ENCODE assay signal across 1 cellular context in genomic region chr2:216498418-216499413, GRCh38.
TF ChIP-seq lines count a peak whose summit lies in the region.

Gene RPL37A (plus strand): TSS chr2:216498844. CDS start chr2:216498875, 31 bp downstream.

TF ChIP-seq in K562, 482 proteins besides CTCF, POLR2A, EP300 and RAD21 (continued from another document and continues in another):
- TF ChIP-seq ATF2 (CRISPR knock-in tag; IDR thresholded peaks at IDR 0.05) (no peak), RAD51 (IDR thresholded peaks at IDR 0.05; ENCODE audit: borderline replicate concordance, low read depth) (no peak), MYNN (IDR thresholded peaks at IDR 0.05) (no peak), MYNN (CRISPR knock-in tag; IDR thresholded peaks at IDR 0.05) (no peak), GATA2 (CRISPR knock-in tag; IDR thresholded peaks at IDR 0.05) (no peak), ZNF23 (CRISPR knock-in tag; IDR thresholded peaks at IDR 0.05) (no peak), BCL6 (CRISPR knock-in tag; IDR thresholded peaks at IDR 0.05) (no peak), TEAD4 (IDR thresholded peaks at IDR 0.05; ENCODE audit: low read length) (no peak), TEAD4 (CRISPR knock-in tag; IDR thresholded peaks at IDR 0.05; ENCODE audit: borderline replicate concordance) (no peak), ESRRA (IDR thresholded peaks at IDR 0.05; ENCODE audit: borderline replicate concordance, low read depth) (no peak), HIVEP1 (CRISPR knock-in tag; IDR thresholded peaks at IDR 0.05) (no peak; the same call in 1 of the 2 replicates), ZNF830 (CRISPR knock-in tag; IDR thresholded peaks at IDR 0.05) (no peak), COPS2 (conservative IDR thresholded peaks at IDR 0.05) (no peak), POLR2G (IDR thresholded peaks at IDR 0.05; ENCODE audit: low read depth, low read length) (peak; percentile 93), NFRKB (IDR thresholded peaks at IDR 0.05; ENCODE audit: low read depth) (peak; percentile 80), CSDE1 (IDR thresholded peaks at IDR 0.05) (no peak), ZKSCAN3 (CRISPR knock-in tag; IDR thresholded peaks at IDR 0.05) (no peak), NR4A1 (CRISPR knock-in tag; IDR thresholded peaks at IDR 0.05) (no peak), NR4A1 (tag; IDR thresholded peaks at IDR 0.05) (no peak), IRF2 (CRISPR knock-in tag; IDR thresholded peaks at IDR 0.05) (no peak), CBX2 (IDR thresholded peaks at IDR 0.05; ENCODE audit: insufficient read depth, low read length, poor library complexity, severe bottlenecking) (no peak), BDP1 (IDR thresholded peaks at IDR 0.05; ENCODE audit: insufficient read depth, insufficient read length) (no peak), HNRNPUL1 (IDR thresholded peaks at IDR 0.05; ENCODE audit: low read length) (no peak), ZBTB9 (CRISPR knock-in tag; IDR thresholded peaks at IDR 0.05) (no peak), TRIM24 (IDR thresholded peaks at IDR 0.05) (no peak), KDM5B (IDR thresholded peaks at IDR 0.05; ENCODE audit: insufficient replicate concordance, low read depth, low read length) (peak; percentile 75), MTA3 (IDR thresholded peaks at IDR 0.05; ENCODE audit: borderline replicate concordance) (peak; percentile 77; the same call in 1 of the 2 replicates), ZNF583 (CRISPR knock-in tag; IDR thresholded peaks at IDR 0.05) (no peak), HCFC1 (IDR thresholded peaks at IDR 0.05; ENCODE audit: low read depth, low read length) (peak; percentile 67), MAX (CRISPR knock-in tag; IDR thresholded peaks at IDR 0.05) (peak; percentile 69), ILK (tag; IDR thresholded peaks at IDR 0.05; ENCODE audit: borderline replicate concordance, low read depth) (no peak), ZNF133 (CRISPR knock-in tag; IDR thresholded peaks at IDR 0.05) (no peak), TFE3 (CRISPR knock-in tag; IDR thresholded peaks at IDR 0.05) (no peak)
- TF ChIP-seq, protein P1, sequence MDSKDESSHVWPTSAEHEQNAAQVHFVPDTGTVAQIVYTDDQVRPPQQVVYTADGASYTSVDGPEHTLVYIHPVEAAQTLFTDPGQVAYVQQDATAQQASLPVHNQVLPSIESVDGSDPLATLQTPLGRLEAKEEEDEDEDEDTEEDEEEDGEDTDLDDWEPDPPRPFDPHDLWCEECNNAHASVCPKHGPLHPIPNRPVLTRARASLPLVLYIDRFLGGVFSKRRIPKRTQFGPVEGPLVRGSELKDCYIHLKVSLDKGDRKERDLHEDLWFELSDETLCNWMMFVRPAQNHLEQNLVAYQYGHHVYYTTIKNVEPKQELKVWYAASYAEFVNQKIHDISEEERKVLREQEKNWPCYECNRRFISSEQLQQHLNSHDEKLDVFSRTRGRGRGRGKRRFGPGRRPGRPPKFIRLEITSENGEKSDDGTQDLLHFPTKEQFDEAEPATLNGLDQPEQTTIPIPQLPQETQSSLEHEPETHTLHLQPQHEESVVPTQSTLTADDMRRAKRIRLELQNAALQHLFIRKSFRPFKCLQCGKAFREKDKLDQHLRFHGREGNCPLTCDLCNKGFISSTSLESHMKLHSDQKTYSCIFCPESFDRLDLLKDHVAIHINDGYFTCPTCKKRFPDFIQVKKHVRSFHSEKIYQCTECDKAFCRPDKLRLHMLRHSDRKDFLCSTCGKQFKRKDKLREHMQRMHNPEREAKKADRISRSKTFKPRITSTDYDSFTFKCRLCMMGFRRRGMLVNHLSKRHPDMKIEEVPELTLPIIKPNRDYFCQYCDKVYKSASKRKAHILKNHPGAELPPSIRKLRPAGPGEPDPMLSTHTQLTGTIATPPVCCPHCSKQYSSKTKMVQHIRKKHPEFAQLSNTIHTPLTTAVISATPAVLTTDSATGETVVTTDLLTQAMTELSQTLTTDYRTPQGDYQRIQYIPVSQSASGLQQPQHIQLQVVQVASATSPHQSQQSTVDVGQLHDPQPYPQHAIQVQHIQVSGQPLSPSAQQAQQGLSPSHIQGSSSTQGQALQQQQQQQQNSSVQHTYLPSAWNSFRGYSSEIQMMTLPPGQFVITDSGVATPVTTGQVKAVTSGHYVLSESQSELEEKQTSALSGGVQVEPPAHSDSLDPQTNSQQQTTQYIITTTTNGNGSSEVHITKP (IDR thresholded peaks at IDR 0.05; ENCODE audit: partially characterized antibody): no peak
- TF ChIP-seq, protein P2, sequence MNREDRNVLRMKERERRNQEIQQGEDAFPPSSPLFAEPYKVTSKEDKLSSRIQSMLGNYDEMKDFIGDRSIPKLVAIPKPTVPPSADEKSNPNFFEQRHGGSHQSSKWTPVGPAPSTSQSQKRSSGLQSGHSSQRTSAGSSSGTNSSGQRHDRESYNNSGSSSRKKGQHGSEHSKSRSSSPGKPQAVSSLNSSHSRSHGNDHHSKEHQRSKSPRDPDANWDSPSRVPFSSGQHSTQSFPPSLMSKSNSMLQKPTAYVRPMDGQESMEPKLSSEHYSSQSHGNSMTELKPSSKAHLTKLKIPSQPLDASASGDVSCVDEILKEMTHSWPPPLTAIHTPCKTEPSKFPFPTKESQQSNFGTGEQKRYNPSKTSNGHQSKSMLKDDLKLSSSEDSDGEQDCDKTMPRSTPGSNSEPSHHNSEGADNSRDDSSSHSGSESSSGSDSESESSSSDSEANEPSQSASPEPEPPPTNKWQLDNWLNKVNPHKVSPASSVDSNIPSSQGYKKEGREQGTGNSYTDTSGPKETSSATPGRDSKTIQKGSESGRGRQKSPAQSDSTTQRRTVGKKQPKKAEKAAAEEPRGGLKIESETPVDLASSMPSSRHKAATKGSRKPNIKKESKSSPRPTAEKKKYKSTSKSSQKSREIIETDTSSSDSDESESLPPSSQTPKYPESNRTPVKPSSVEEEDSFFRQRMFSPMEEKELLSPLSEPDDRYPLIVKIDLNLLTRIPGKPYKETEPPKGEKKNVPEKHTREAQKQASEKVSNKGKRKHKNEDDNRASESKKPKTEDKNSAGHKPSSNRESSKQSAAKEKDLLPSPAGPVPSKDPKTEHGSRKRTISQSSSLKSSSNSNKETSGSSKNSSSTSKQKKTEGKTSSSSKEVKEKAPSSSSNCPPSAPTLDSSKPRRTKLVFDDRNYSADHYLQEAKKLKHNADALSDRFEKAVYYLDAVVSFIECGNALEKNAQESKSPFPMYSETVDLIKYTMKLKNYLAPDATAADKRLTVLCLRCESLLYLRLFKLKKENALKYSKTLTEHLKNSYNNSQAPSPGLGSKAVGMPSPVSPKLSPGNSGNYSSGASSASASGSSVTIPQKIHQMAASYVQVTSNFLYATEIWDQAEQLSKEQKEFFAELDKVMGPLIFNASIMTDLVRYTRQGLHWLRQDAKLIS (CRISPR knock-in tag; IDR thresholded peaks at IDR 0.05): no peak; the same call in 1 of the 2 replicates
- TF ChIP-seq, protein P3, sequence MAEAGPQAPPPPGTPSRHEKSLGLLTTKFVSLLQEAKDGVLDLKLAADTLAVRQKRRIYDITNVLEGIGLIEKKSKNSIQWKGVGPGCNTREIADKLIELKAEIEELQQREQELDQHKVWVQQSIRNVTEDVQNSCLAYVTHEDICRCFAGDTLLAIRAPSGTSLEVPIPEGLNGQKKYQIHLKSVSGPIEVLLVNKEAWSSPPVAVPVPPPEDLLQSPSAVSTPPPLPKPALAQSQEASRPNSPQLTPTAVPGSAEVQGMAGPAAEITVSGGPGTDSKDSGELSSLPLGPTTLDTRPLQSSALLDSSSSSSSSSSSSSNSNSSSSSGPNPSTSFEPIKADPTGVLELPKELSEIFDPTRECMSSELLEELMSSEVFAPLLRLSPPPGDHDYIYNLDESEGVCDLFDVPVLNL (CRISPR knock-in tag; IDR thresholded peaks at IDR 0.05; ENCODE audit: low read depth): no peak
- TF ChIP-seq, protein P4, sequence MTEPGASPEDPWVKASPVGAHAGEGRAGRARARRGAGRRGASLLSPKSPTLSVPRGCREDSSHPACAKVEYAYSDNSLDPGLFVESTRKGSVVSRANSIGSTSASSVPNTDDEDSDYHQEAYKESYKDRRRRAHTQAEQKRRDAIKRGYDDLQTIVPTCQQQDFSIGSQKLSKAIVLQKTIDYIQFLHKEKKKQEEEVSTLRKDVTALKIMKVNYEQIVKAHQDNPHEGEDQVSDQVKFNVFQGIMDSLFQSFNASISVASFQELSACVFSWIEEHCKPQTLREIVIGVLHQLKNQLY (CRISPR knock-in tag; conservative IDR thresholded peaks at IDR 0.05): no peak
- TF ChIP-seq, protein P5, sequence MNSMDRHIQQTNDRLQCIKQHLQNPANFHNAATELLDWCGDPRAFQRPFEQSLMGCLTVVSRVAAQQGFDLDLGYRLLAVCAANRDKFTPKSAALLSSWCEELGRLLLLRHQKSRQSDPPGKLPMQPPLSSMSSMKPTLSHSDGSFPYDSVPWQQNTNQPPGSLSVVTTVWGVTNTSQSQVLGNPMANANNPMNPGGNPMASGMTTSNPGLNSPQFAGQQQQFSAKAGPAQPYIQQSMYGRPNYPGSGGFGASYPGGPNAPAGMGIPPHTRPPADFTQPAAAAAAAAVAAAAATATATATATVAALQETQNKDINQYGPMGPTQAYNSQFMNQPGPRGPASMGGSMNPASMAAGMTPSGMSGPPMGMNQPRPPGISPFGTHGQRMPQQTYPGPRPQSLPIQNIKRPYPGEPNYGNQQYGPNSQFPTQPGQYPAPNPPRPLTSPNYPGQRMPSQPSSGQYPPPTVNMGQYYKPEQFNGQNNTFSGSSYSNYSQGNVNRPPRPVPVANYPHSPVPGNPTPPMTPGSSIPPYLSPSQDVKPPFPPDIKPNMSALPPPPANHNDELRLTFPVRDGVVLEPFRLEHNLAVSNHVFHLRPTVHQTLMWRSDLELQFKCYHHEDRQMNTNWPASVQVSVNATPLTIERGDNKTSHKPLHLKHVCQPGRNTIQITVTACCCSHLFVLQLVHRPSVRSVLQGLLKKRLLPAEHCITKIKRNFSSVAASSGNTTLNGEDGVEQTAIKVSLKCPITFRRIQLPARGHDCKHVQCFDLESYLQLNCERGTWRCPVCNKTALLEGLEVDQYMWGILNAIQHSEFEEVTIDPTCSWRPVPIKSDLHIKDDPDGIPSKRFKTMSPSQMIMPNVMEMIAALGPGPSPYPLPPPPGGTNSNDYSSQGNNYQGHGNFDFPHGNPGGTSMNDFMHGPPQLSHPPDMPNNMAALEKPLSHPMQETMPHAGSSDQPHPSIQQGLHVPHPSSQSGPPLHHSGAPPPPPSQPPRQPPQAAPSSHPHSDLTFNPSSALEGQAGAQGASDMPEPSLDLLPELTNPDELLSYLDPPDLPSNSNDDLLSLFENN (IDR thresholded peaks at IDR 0.05; ENCODE audit: low read depth in 2 of 2, low read length in 2 of 2): 0 out of 4 replicates have a peak, but pooled peaks of 1 of the 2 experiments have one; percentile 47
